1 cellular context compared by ENCODE assay signal in genomic region chr10:80421369-80422220, GRCh38.
TF ChIP-seq lines count a peak whose summit lies in the region.

No MANE protein-coding gene starts in this region.

TF ChIP-seq in GM23338, 12 proteins besides CTCF, POLR2A, EP300 and RAD21 (continued from another document):
- TF ChIP-seq REST (IDR thresholded peaks at IDR 0.05; ENCODE audit: unreplicated experiment): no peak
- TF ChIP-seq CREB1 (CRISPR knock-in tag; IDR thresholded peaks at IDR 0.05; ENCODE audit: low read depth): no peak
- no peak for TF ChIP-seq NANOG (IDR thresholded peaks at IDR 0.05; ENCODE audit: borderline replicate concordance)
- TF ChIP-seq EZH2phosphoT487 (IDR thresholded peaks at IDR 0.05; ENCODE audit: unreplicated experiment): no peak
